Comparison of ENCODE assay signal across 22 cellular contexts in the genomic region with DNA sequence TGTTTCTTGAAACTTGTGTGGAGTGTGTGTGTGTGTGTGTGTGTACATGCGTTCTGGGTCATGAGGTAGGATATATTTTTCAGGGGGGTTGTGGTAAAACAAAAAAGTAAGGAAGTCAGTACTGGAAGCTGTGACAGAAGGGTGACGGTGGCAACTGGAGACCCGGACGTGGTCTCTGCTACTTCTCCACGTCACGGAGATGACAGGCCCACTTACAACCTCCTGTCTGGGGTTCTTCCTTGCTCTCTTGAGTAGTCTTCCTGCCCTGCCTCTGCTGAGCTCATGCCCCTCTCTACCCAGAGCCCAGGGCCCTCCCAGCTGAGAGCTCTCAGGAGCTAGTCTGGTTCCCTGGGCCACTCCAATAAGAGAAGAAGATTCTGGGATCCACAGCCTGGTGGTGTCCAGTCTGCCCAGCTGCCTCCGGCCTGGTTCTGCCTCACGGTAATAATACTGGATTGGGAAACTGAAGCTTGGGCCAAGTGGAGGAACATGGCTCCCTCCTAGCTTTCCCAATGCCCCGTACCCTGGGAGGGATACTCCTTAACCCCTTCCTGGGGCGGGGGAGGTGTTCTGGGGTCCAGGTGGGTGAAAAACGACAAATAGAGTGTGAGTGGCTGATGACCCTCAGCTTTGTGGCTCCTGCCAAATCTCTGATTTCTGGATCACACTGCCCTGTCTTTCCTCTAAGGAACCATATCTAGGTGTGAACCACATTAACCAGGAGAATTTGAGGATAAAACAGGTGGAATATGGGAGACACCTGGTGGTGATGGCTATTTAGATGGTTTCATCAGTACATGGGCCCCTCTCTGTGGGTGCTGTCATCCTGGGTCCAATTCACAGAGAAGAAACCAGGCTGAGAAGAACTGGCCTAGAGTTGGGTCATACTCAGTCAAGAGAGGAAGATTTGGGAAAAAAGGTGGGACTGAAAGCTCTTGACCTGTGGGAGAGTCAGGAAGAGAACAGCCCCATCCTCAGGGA. TPM values are rescaled to one million over a fixed set of nuclear protein-coding genes. Genes with fewer than 3 reads are reported as not detected.
DNase-seq lines count a peak whose midpoint lies in the region; ATAC-seq and TF ChIP-seq lines count a peak whose summit lies in the region.
"Had no signal": no experiment of that assay in that cellular context is flagged by ENCODE, and none has a peak within 500 bp of the region (broad histone marks: within the 10 kb centered on the region; RNA-seq: fewer than 3 reads in every experiment).

No MANE protein-coding gene starts in this region.

- DNase-seq in T-helper 2 cell treated with Interferon-gamma antibody and Interleukin-4, amounts not matched to agents 5 μg/mL and 100 μg/mL, for 36 hours (ENCODE audit: low spot score): no peak
- DNase-seq in T-helper 2 cell: no peak
- DNase-seq in GDM1 (lab: John Stamatoyannopoulos, UW): peak; percentile 67
- DNase-seq in RWPE2 (ENCODE audit: low spot score): no peak
- DNase-seq in naive thymus-derived CD4-positive, alpha-beta T cell: no peak
- DNase-seq in coronary artery (ENCODE audit: low spot score): no peak
- no peak for DNase-seq in activated T-cell treated with anti-CD3 and anti-CD28 coated beads, Interleukin-2, amount 50 U/mL, for 24 hours
- DNase-seq: activated CD4-positive, alpha-beta memory T cell treated with anti-CD3 and anti-CD28 coated beads, Interleukin-2, amount 10 ng/mL, durations not matched to agents 7 days and 5 days; effector CD4-positive, alpha-beta T cell; HCEC 1CT; islet precursor cell; mesendoderm; NCI-H1048; NCI-H2107; NCI-H526 treated with DMSO at 0.1 percent for 48 hours; nephron progenitor cell had no signal

- H3K4me3 Mint-ChIP-seq in T-helper 2 cell treated with Interferon-gamma antibody and Interleukin-4, amounts not matched to agents 5 μg/mL and 100 μg/mL, for 36 hours: no peak overlapping the region
- H3K4me3 Mint-ChIP-seq in naive thymus-derived CD4-positive, alpha-beta T cell: no peak overlapping the region
- H3K4me3 Mint-ChIP-seq in activated T-cell treated with anti-CD3 and anti-CD28 coated beads, Interleukin-2, amount 50 U/mL, for 24 hours: no peak overlapping the region
- H3K4me3 Mint-ChIP-seq: activated CD4-positive, alpha-beta memory T cell treated with anti-CD3 and anti-CD28 coated beads, Interleukin-2, amount 10 ng/mL, durations not matched to agents 7 days and 5 days; nephron progenitor cell; stimulated activated memory B cell treated with anti-CD40 and anti-IgM and Interleukin-4, amounts not matched to agents 10 μg/mL and 1 μg/mL and 100 μg/mL, for 72 hours; type B pancreatic cell had no signal

- H3K4me1 Mint-ChIP-seq in T-helper 2 cell treated with Interferon-gamma antibody and Interleukin-4, amounts not matched to agents 5 μg/mL and 100 μg/mL, for 36 hours (ENCODE audit: low read depth): peaks cover 16% of the 10 kb centered on the region
- peaks cover 0 to 23% (median 11%) of the 10 kb centered on the region in 7 donors for H3K4me1 Mint-ChIP-seq in naive thymus-derived CD4-positive, alpha-beta T cell
- no peaks in the 10 kb centered on the region for H3K4me1 Mint-ChIP-seq in activated T-cell treated with anti-CD3 and anti-CD28 coated beads, Interleukin-2, amount 50 U/mL, for 24 hours (ENCODE audit: low read depth)

- no peaks in the 10 kb centered on the region for H3K9me3 Mint-ChIP-seq in T-helper 2 cell treated with Interferon-gamma antibody and Interleukin-4, amounts not matched to agents 5 μg/mL and 100 μg/mL, for 36 hours
- no peaks in the 10 kb centered on the region for H3K9me3 Mint-ChIP-seq in naive thymus-derived CD4-positive, alpha-beta T cell
- no peaks in the 10 kb centered on the region for H3K9me3 Mint-ChIP-seq in activated T-cell treated with anti-CD3 and anti-CD28 coated beads, Interleukin-2, amount 50 U/mL, for 24 hours
- H3K9me3 Mint-ChIP-seq: activated CD4-positive, alpha-beta memory T cell treated with anti-CD3 and anti-CD28 coated beads, Interleukin-2, amount 10 ng/mL, durations not matched to agents 7 days and 5 days; nephron progenitor cell; stimulated activated memory B cell treated with anti-CD40 and anti-IgM and Interleukin-4, amounts not matched to agents 10 μg/mL and 1 μg/mL and 100 μg/mL, for 72 hours; type B pancreatic cell had no signal

- CTCF ChIA-PET in naive thymus-derived CD4-positive, alpha-beta T cell (lab: Charles Lee): no interaction called here

- H3K27ac Mint-ChIP-seq in T-helper 2 cell treated with Interferon-gamma antibody and Interleukin-4, amounts not matched to agents 5 μg/mL and 100 μg/mL, for 36 hours: peak overlapping the region; percentile 29
- H3K27ac Mint-ChIP-seq in naive thymus-derived CD4-positive, alpha-beta T cell: peak overlapping the region in 1 of 9 donors; percentile 39
- no peak overlapping the region for H3K27ac Mint-ChIP-seq in activated T-cell treated with anti-CD3 and anti-CD28 coated beads, Interleukin-2, amount 50 U/mL, for 24 hours
- H3K27ac Mint-ChIP-seq: activated CD4-positive, alpha-beta memory T cell treated with anti-CD3 and anti-CD28 coated beads, Interleukin-2, amount 10 ng/mL, durations not matched to agents 7 days and 5 days; nephron progenitor cell had no signal

- no peaks in the 10 kb centered on the region for H3K27me3 ChIP-seq in RWPE2 (ENCODE audit: insufficient read depth, poor library complexity, severe bottlenecking)
- no peaks in the 10 kb centered on the region for H3K27me3 ChIP-seq in naive thymus-derived CD4-positive, alpha-beta T cell (ENCODE audit: control insufficient read depth in 2 of 2, insufficient read depth in 2 of 2, low read length in 2 of 2)
- H3K27me3 ChIP-seq: adrenal gland, BLaER1 had no signal

- H3K4me3 ChIP-seq in RWPE2 (ENCODE audit: severe bottlenecking) (no peak overlapping the region), coronary artery (no peak overlapping the region)
- no peak overlapping the region for H3K4me3 ChIP-seq in naive thymus-derived CD4-positive, alpha-beta T cell (ENCODE audit: low read length)
- H3K4me3 ChIP-seq: adrenal gland, BLaER1 had no signal

- TF ChIP-seq CTCF in RWPE2 (IDR thresholded peaks at IDR 0.05; ENCODE audit: poor library complexity, severe bottlenecking) (peak; percentile 34), coronary artery (IDR thresholded peaks at IDR 0.05) (no peak)

- H3K4me1 ChIP-seq in RWPE2 (ENCODE audit: insufficient read depth, poor library complexity, severe bottlenecking): peaks cover 11% of the 10 kb centered on the region
- H3K4me1 ChIP-seq in naive thymus-derived CD4-positive, alpha-beta T cell (ENCODE audit: control insufficient read depth in 2 of 2, insufficient read depth in 2 of 2, low read length in 2 of 2): no peaks in the 10 kb centered on the region

- no peaks in the 10 kb centered on the region for H3K9me3 ChIP-seq in RWPE2 (ENCODE audit: severe bottlenecking)
- no peaks in the 10 kb centered on the region for H3K9me3 ChIP-seq in naive thymus-derived CD4-positive, alpha-beta T cell (ENCODE audit: control insufficient read depth in 2 of 3, low read length in 3 of 3)
- H3K9me3 ChIP-seq: adrenal gland, BLaER1 had no signal

- H3K27ac ChIP-seq in RWPE2 (ENCODE audit: poor library complexity, severe bottlenecking) (no peak overlapping the region), coronary artery (no peak overlapping the region)
- no peak overlapping the region for H3K27ac ChIP-seq in naive thymus-derived CD4-positive, alpha-beta T cell (ENCODE audit: low read depth, low read length)
- H3K27ac ChIP-seq: BLaER1 had no signal

- POLR2A ChIA-PET in naive thymus-derived CD4-positive, alpha-beta T cell (lab: Charles Lee): no interaction called here

- ATAC-seq in RWPE2 (ENCODE audit: low read depth) (no peak), HG03196 (IDR thresholded peaks at IDR 0.05; ENCODE audit: unreplicated experiment) (no peak)
- ATAC-seq in naive thymus-derived CD4-positive, alpha-beta T cell: peak; percentile 20
- ATAC-seq: SK-N-SH treated with all-trans-retinoic acid at 6 μM for 48 hours; stimulated activated memory B cell treated with anti-CD40 and anti-IgM and Interleukin-4, amounts not matched to agents 10 μg/mL and 1 μg/mL and 100 μg/mL, for 72 hours had no signal

- intact Hi-C loops in naive thymus-derived CD4-positive, alpha-beta T cell (cut with micrococcal nuclease): no loop called here

- H3K36me3 ChIP-seq in RWPE2 (ENCODE audit: low read depth): no peaks in the 10 kb centered on the region
- no peaks in the 10 kb centered on the region for H3K36me3 ChIP-seq in naive thymus-derived CD4-positive, alpha-beta T cell (ENCODE audit: control insufficient read depth in 2 of 3, insufficient read depth in 3 of 3, low read length in 3 of 3)
- H3K36me3 ChIP-seq: adrenal gland, BLaER1 had no signal

- H3K36me3 Mint-ChIP-seq in T-helper 2 cell treated with Interferon-gamma antibody and Interleukin-4, amounts not matched to agents 5 μg/mL and 100 μg/mL, for 36 hours (ENCODE audit: low read depth): no peaks in the 10 kb centered on the region
- H3K36me3 Mint-ChIP-seq in naive thymus-derived CD4-positive, alpha-beta T cell: no peaks in the 10 kb centered on the region
- no peaks in the 10 kb centered on the region for H3K36me3 Mint-ChIP-seq in activated T-cell treated with anti-CD3 and anti-CD28 coated beads, Interleukin-2, amount 50 U/mL, for 24 hours (ENCODE audit: low read depth)
- H3K36me3 Mint-ChIP-seq: stimulated activated memory B cell treated with anti-CD40 and anti-IgM and Interleukin-4, amounts not matched to agents 10 μg/mL and 1 μg/mL and 100 μg/mL, for 72 hours; type B pancreatic cell had no signal

- H3K27me3 Mint-ChIP-seq in T-helper 2 cell treated with Interferon-gamma antibody and Interleukin-4, amounts not matched to agents 5 μg/mL and 100 μg/mL, for 36 hours (ENCODE audit: low read depth): no peaks in the 10 kb centered on the region
- H3K27me3 Mint-ChIP-seq in naive thymus-derived CD4-positive, alpha-beta T cell: peaks cover 0 to 10% (median 0%) of the 10 kb centered on the region in 5 donors
- H3K27me3 Mint-ChIP-seq in activated T-cell treated with anti-CD3 and anti-CD28 coated beads, Interleukin-2, amount 50 U/mL, for 24 hours: no peaks in the 10 kb centered on the region
- H3K27me3 Mint-ChIP-seq: type B pancreatic cell had no signal

RNA-seq across cellular contexts. Expression of a gene that starts 27.2 kb away (rescaled TPM):
- 10 to 100 TPM in 3 of 5 experiments, under 1 TPM in 2; 0.60 to 72.1 (median 19.4) TPM for total RNA-seq in naive thymus-derived CD4-positive, alpha-beta T cell
- under 1 TPM in 1 of 2 donors, not detected in 1; 0.26 TPM for polyA plus RNA-seq in naive thymus-derived CD4-positive, alpha-beta T cell
